33 cellular contexts compared by ENCODE assay signal in the genomic region with DNA sequence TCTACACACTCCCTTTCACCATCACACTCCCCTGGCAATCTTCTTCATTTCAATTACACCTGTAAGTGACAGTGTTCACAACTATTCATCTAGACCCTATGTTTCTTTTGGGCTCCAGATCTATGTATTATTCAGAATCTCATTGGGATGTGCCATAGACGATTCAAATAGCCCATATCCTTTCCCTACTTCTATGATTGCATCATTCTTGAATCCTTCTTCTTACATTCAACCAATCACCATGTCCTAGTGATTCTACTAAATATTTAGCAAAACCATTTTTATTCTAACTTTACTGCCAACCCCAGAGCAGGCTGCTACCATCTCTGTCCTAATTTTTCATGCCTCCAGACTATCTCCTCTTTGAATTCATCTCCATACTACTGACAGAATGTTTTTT.
"Had no signal": no experiment of that assay in that cellular context is flagged by ENCODE, and none has a peak within 500 bp of the region (broad histone marks: within the 10 kb centered on the region; RNA-seq: fewer than 3 reads in every experiment).

No MANE protein-coding gene starts in this region.

- DNase-seq: Karpas-422, Kasumi-1, MG63, MM.1S, MV-4-11, NCI-H1048, NCI-H1092, NCI-H1092 treated with DMSO at 0.1 percent for 48 hours, NCI-H1105, NCI-H1105 treated with DMSO at 0.1 percent for 48 hours, NCI-H1417, NCI-H1417 treated with DMSO at 0.1 percent for 48 hours, NCI-H1436, NCI-H1436 treated with DMSO at 0.1 percent for 48 hours, NCI-H146, NCI-H1694, NCI-H1694 treated with DMSO at 0.1 percent for 48 hours, NCI-H187, NCI-H187 treated with DMSO at 0.1 percent for 48 hours, NCI-H1930, NCI-H2029, NCI-H2029 treated with DMSO at 0.1 percent for 48 hours, NCI-H2081, NCI-H2081 treated with DMSO at 0.1 percent for 48 hours, NCI-H2107, NCI-H2171, NCI-H2171 treated with DMSO at 0.1 percent for 48 hours, NCI-H226, NCI-H345, NCI-H446, NCI-H446 treated with DMSO at 0.1 percent for 48 hours, NCI-H510A, NCI-H510A treated with DMSO at 0.1 percent for 48 hours had no signal

- H3K4me3 ChIP-seq: MG63 had no signal

- H3K27me3 ChIP-seq: MG63 had no signal

- H3K36me3 ChIP-seq: MG63 had no signal

- H3K9me3 ChIP-seq: MG63 had no signal
